In the genomic region with DNA sequence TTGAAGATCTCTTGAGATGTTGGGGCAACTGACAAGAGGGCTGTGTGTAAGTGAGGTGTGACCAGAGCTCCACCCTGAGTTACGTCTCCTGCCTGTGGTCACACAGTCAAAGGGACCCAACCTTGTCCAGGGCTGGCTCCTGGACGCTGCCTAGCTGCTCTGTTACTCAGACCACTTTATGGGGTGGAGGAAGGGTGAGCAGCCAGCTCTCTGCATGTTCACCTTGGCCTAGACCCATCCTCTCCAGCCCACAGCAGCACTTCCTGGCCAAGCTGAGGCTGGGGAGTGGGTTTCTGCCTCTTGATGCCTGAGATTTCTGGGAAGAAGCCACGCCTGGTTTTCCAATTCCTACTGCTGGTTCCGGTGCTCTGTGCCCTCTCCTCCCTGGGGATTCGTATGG, we compare ENCODE assay signal across 13 cellular contexts. TPM values are rescaled to one million over a fixed set of nuclear protein-coding genes. Genes with fewer than 3 reads are reported as not detected.
A peak's percentile ranks its signal among the peaks of the same experiment; 100 is the strongest.
DNase-seq lines count a peak whose midpoint lies in the region; ATAC-seq and TF ChIP-seq lines count a peak whose summit lies in the region.
"Had no signal": no experiment of that assay in that cellular context is flagged by ENCODE, and none has a peak within 500 bp of the region (broad histone marks: within the 10 kb centered on the region; RNA-seq: fewer than 3 reads in every experiment).

No MANE protein-coding gene starts in this region.

- no peak overlapping the region for H3K23ac ChIP-seq in trophoblast cell (ENCODE audit: low read length)

- H2AFZ ChIP-seq in OCI-LY1 (ENCODE audit: low read length), result no peak overlapping the region
- no peak overlapping the region for H2AFZ ChIP-seq in trophoblast cell (ENCODE audit: insufficient read depth, low read length, poor library complexity)

- BruUV-seq in Calu3 (replicated peaks; lab: Mats Ljungman, UMichigan), result no TSS peak

- H3K36me3 Mint-ChIP-seq in Calu3 (ENCODE audit: insufficient read depth, unreplicated experiment) (peaks cover 86% of the 10 kb centered on the region), chondrocyte (ENCODE audit: low read depth) (peaks cover 27% of the 10 kb centered on the region)

- ATAC-seq in GM18873 (IDR thresholded peaks at IDR 0.05; ENCODE audit: low FRiP score, unreplicated experiment) (no peak), HG02588 (IDR thresholded peaks at IDR 0.05; ENCODE audit: unreplicated experiment) (no peak)

- H2BK5ac ChIP-seq in trophoblast cell (ENCODE audit: low read depth, low read length, poor library complexity), result peak overlapping the region; percentile 7

- H3K9ac ChIP-seq in OCI-LY1 (ENCODE audit: low read length) (peak overlapping the region; percentile 30; the same call in 1 of the 2 replicates), trophoblast cell (ENCODE audit: low read length) (no peak overlapping the region)

- peak overlapping the region; percentile 12 for H3K18ac ChIP-seq in trophoblast cell (ENCODE audit: low read length)

- H3K4me2 ChIP-seq in OCI-LY1 (ENCODE audit: low read length) (peak overlapping the region; percentile 61; the same call in 1 of the 2 replicates), trophoblast cell (ENCODE audit: low read length) (peak overlapping the region; percentile 1)

- H3K27ac Mint-ChIP-seq in Calu3 (ENCODE audit: unreplicated experiment), result peak overlapping the region; percentile 86
- peak overlapping the region; percentile 36 for H3K27ac Mint-ChIP-seq in chondrocyte (ENCODE audit: unreplicated experiment)

- peak overlapping the region; percentile 7 for H2BK12ac ChIP-seq in trophoblast cell (ENCODE audit: low read length)

- H3K4me3 Mint-ChIP-seq in Calu3 (ENCODE audit: low read depth, unreplicated experiment) (no peak overlapping the region), chondrocyte (ENCODE audit: unreplicated experiment) (no peak overlapping the region)

- peaks cover 31% of the 10 kb centered on the region for H3K79me1 ChIP-seq in trophoblast cell (ENCODE audit: low read length)

- WGBS in trophoblast cell (ENCODE audit: extremely low coverage, insufficient coverage, insufficient read length), result no CpG with 5 or more reads among the region's 5 CpGs

- intact Hi-C loops in Calu3 (cut with micrococcal nuclease; ENCODE audit: unreplicated experiment), result no loop called here

- H4K20me1 ChIP-seq in OCI-LY1 (ENCODE audit: insufficient read depth, low read length), result no peaks in the 10 kb centered on the region

- H2BK120ac ChIP-seq in trophoblast cell (ENCODE audit: insufficient read depth, low read length, poor library complexity), result peak overlapping the region; percentile 24

- no peak overlapping the region for H4K12ac ChIP-seq in trophoblast cell (ENCODE audit: low read depth, low read length)

- TF ChIP-seq CTCF in Calu3 (IDR thresholded peaks at IDR 0.05; ENCODE audit: unreplicated experiment) (no peak), OCI-LY1 (IDR thresholded peaks at IDR 0.05; ENCODE audit: low read length) (no peak), chondrocyte (IDR thresholded peaks at IDR 0.05) (no peak)

- no peaks in the 10 kb centered on the region for H3K27me3 ChIP-seq in OCI-LY1 (ENCODE audit: insufficient read depth, low read length)
- no peaks in the 10 kb centered on the region for H3K27me3 ChIP-seq in trophoblast cell (ENCODE audit: insufficient read depth, low read length)
- H3K27me3 ChIP-seq: esophagus muscularis mucosa had no signal

- peaks cover 78% of the 10 kb centered on the region for H3K36me3 ChIP-seq in OCI-LY1 (ENCODE audit: insufficient read depth, low read length)
- peaks cover 91% of the 10 kb centered on the region in 2 experiments for H3K36me3 ChIP-seq in trophoblast cell (ENCODE audit: control insufficient read depth in 1 of 2, insufficient read depth in 2 of 2, low read length in 2 of 2)

- H3K9me3 Mint-ChIP-seq in Calu3 (ENCODE audit: low read depth, unreplicated experiment), result no peaks in the 10 kb centered on the region
- H3K9me3 Mint-ChIP-seq in chondrocyte (ENCODE audit: low read depth), result no peaks in the 10 kb centered on the region

- CTCF ChIA-PET in Calu3 (lab: Charles Lee), result no interaction called here

- H4K91ac ChIP-seq in trophoblast cell (ENCODE audit: low read depth, low read length), result no peak overlapping the region

- H3K9me3 ChIP-seq in OCI-LY1 (ENCODE audit: low read length) (no peaks in the 10 kb centered on the region), trophoblast cell (ENCODE audit: insufficient read depth, low read depth, low read length) (peaks cover 3% of the 10 kb centered on the region)
- H3K9me3 ChIP-seq: esophagus muscularis mucosa, HAP-1 had no signal

- H3K4me1 Mint-ChIP-seq in Calu3 (ENCODE audit: low read depth, unreplicated experiment) (peaks cover 72% of the 10 kb centered on the region), chondrocyte (ENCODE audit: low read depth) (peaks cover 68% of the 10 kb centered on the region)

- H3K4me1 ChIP-seq in OCI-LY1 (ENCODE audit: insufficient read depth, low read length, severe bottlenecking) (peaks cover 84% of the 10 kb centered on the region), trophoblast cell (ENCODE audit: control insufficient read depth in 1 of 2, insufficient read depth in 2 of 2, low read length in 2 of 2) (peaks cover 62 to 72% of the 10 kb centered on the region in 2 experiments)
- H3K4me1 ChIP-seq: HAP-1 had no signal

- H4K8ac ChIP-seq in trophoblast cell (ENCODE audit: low read depth, low read length), result peak overlapping the region; percentile 10

- DNase-seq in Calu3 (no peak), chondrocyte (ENCODE audit: low spot score) (peak; percentile 40), trophoblast cell (no peak), NCI-H2196 (lab: John Stamatoyannopoulos, UW; ENCODE audit: unreplicated experiment) (no peak), NCI-H82 (lab: John Stamatoyannopoulos, UW) (no peak)
- DNase-seq: anterior cingulate cortex, NCI-H1092 treated with DMSO at 0.1 percent for 48 hours, occipital lobe had no signal

- H3F3A ChIP-seq in OCI-LY1 (ENCODE audit: insufficient read depth, low read length), result no peaks in the 10 kb centered on the region

- H3K27ac ChIP-seq in OCI-LY1 (ENCODE audit: low read depth, low read length, poor library complexity, severe bottlenecking), result peak overlapping the region; percentile 97
- H3K27ac ChIP-seq in trophoblast cell (ENCODE audit: low read depth, low read length), result peak overlapping the region; percentile 65
- H3K27ac ChIP-seq: esophagus muscularis mucosa had no signal

- no peaks in the 10 kb centered on the region for H3K9me2 ChIP-seq in OCI-LY1 (ENCODE audit: low read depth, low read length)

- H3K14ac ChIP-seq in trophoblast cell (ENCODE audit: low read length), result no peak overlapping the region

- H3K27me3 Mint-ChIP-seq in Calu3 (ENCODE audit: unreplicated experiment) (no peaks in the 10 kb centered on the region), chondrocyte (ENCODE audit: low read depth) (no peaks in the 10 kb centered on the region)

- peak overlapping the region; percentile 4 for H2AK5ac ChIP-seq in trophoblast cell (ENCODE audit: low read length)

- no peaks in the 10 kb centered on the region for H3K79me2 ChIP-seq in OCI-LY1 (ENCODE audit: insufficient read depth, low read length)
- peaks cover 26% of the 10 kb centered on the region for H3K79me2 ChIP-seq in trophoblast cell (ENCODE audit: control insufficient read depth, insufficient read depth, low read length, poor library complexity)

- peak overlapping the region; percentile 13 for H3K4me3 ChIP-seq in OCI-LY1 (ENCODE audit: low read depth, low read length, poor library complexity, severe bottlenecking)
- no peak overlapping the region for H3K4me3 ChIP-seq in trophoblast cell (ENCODE audit: low read depth, low read length)
- H3K4me3 ChIP-seq: esophagus muscularis mucosa, HAP-1 had no signal

- H3K4ac ChIP-seq in trophoblast cell (ENCODE audit: low read depth, low read length), result peak overlapping the region; percentile 27

RNA-seq across cellular contexts. Expression of a gene that starts 24.6 kb away (rescaled TPM):
- total RNA-seq in Calu3 (2022), result 163 and 183 TPM in 2 replicates
- 141 to 192 TPM (median 190 TPM) in 3 replicates for total RNA-seq in chondrocyte
- 1,633 and 1,681 TPM in 2 replicates for polyA plus RNA-seq in trophoblast cell (2013)
